ENCODE assay signal across 30 cellular contexts in the genomic region with DNA sequence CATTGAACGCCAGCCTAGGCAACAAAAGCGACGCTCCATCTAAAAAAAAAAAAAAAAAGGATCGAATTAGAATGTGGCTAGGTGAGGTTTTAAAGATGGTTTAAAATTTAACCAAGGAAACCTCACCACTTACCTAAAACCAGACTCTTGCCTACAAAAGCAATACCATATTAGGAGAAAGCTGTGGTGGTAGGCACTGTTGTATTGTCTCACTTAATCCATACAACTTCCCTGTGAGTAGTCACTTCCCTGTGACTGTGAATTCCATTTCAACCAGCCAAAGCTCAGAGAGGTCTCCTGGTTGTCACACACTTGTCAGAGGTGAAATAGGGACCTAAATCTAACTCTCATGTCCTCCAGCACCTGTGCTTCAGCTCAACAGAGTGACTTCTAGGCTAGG. TPM values are rescaled to one million over a fixed set of nuclear protein-coding genes. Genes with fewer than 3 reads are reported as not detected.
"Had no signal": no experiment of that assay in that cellular context is flagged by ENCODE, and none has a peak within 500 bp of the region (broad histone marks: within the 10 kb centered on the region; RNA-seq: fewer than 3 reads in every experiment).

No MANE protein-coding gene starts in this region.

- H3K4me3 ChIP-seq: ascending aorta, breast epithelium, cardiac muscle cell, colonic mucosa, esophagus squamous epithelium, gastroesophageal sphincter had no signal

- H3K9me3 ChIP-seq: ascending aorta, breast epithelium, colonic mucosa, esophagus squamous epithelium had no signal

- H3K36me3 ChIP-seq: ascending aorta, breast epithelium, cardiac muscle cell, colonic mucosa, esophagus squamous epithelium, gastroesophageal sphincter, WERI-Rb-1 had no signal

- ATAC-seq: activated CD4-positive, CD25-positive, alpha-beta regulatory T cell treated with anti-CD3 and anti-CD28 coated beads, Interleukin-2, amount 50 U/mL, for 24 hours; activated CD8-positive, alpha-beta T cell treated with anti-CD3 and anti-CD28 coated beads for 36 hours; activated naive CD4-positive, alpha-beta T cell treated with anti-CD3 and anti-CD28 coated beads, Interleukin-2, amount 50 U/mL, for 72 hours; activated T-cell treated with anti-CD3 and anti-CD28 coated beads, Interleukin-2, amount 50 U/mL, for 4 hours; gastroesophageal sphincter; T-helper 17 cell had no signal

- H3K27me3 ChIP-seq: ascending aorta, breast epithelium, cardiac muscle cell, colonic mucosa, esophagus squamous epithelium, gastroesophageal sphincter had no signal

- FAIRE-seq: endometrium, endothelial cell of umbilical vein had no signal

- DNase-seq: activated B cell treated with CpG ODN at 0.5 μM for 24 hours; activated CD4-positive, alpha-beta T cell treated with anti-CD3 and anti-CD28 coated beads for 48 hours; activated CD4-positive, alpha-beta T cell treated with anti-CD3 and anti-CD28 coated beads, Interleukin-2, amount 50 U/mL, for 1 hour; activated CD4-positive, alpha-beta T cell treated with anti-CD3 and anti-CD28 coated beads, Interleukin-2, amount 50 U/mL, for 48 hours; activated CD8-positive, alpha-beta memory T cell treated with anti-CD3 and anti-CD28 coated beads for 24 hours; activated CD8-positive, alpha-beta T cell treated with anti-CD3 and anti-CD28 coated beads for 36 hours; activated effector memory CD4-positive, alpha-beta T cell treated with anti-CD3 and anti-CD28 coated beads, Interleukin-2, amount 50 U/mL, for 16 hours; activated naive CD4-positive, alpha-beta T cell treated with anti-CD3 and anti-CD28 coated beads, Interleukin-2, amount 10 ng/mL, durations not matched to agents 7 days and 5 days; activated naive CD8-positive, alpha-beta T cell treated with anti-CD3 and anti-CD28 coated beads, Interleukin-2, amount 10 ng/mL, durations not matched to agents 7 days and 5 days; activated T-cell treated with anti-CD3 and anti-CD28 coated beads, Interleukin-2, amount 50 U/mL, for 4 hours; central memory CD4-positive, alpha-beta T cell; cerebellar nuclear complex; colonic mucosa; effector CD8-positive, alpha-beta T cell; esophagus squamous epithelium; foreskin melanocyte; head of caudate nucleus; T-helper 17 cell; T1000; WERI-Rb-1 had no signal

- H3K4me1 ChIP-seq: ascending aorta, breast epithelium, colonic mucosa, esophagus squamous epithelium, gastroesophageal sphincter had no signal

- H3K27ac ChIP-seq: ascending aorta, breast epithelium, cardiac muscle cell, colonic mucosa, epithelial cell of prostate, esophagus squamous epithelium, gastroesophageal sphincter, WERI-Rb-1 had no signal

RNA-seq across cellular contexts. Expression of gene SHISA2, which starts 15.4 kb away (rescaled TPM):
- total RNA-seq: activated B cell treated with CpG ODN at 0.5 μM for 24 hours, ascending aorta, fibroblast of villous mesenchyme had no signal
